ENCODE assay signal across 26 cellular contexts in genomic region chr17:70829876-70830275, GRCh38.
"Had no signal": no experiment of that assay in that cellular context is flagged by ENCODE, and none has a peak within 500 bp of the region (broad histone marks: within the 10 kb centered on the region; RNA-seq: fewer than 3 reads in every experiment).

No MANE protein-coding gene starts in this region.

- H3K4me1 Mint-ChIP-seq: activated CD4-positive, alpha-beta T cell treated with anti-CD3 and anti-CD28 coated beads for 36 hours; activated naive CD8-positive, alpha-beta T cell treated with anti-CD3 and anti-CD28 coated beads, Interleukin-2, amount 10 ng/mL, durations not matched to agents 7 days and 5 days had no signal

- H3K9me3 Mint-ChIP-seq: activated naive CD4-positive, alpha-beta T cell treated with anti-CD3 and anti-CD28 coated beads for 36 hours had no signal

- H3K27ac Mint-ChIP-seq: activated CD4-positive, alpha-beta T cell treated with anti-CD3 and anti-CD28 coated beads for 36 hours; activated naive CD4-positive, alpha-beta T cell treated with anti-CD3 and anti-CD28 coated beads for 36 hours; activated naive CD8-positive, alpha-beta T cell treated with anti-CD3 and anti-CD28 coated beads, Interleukin-2, amount 10 ng/mL, durations not matched to agents 7 days and 5 days; effector memory CD8-positive, alpha-beta T cell; nephron had no signal

- FAIRE-seq: endothelial cell of umbilical vein had no signal

- H3K36me3 ChIP-seq: esophagus squamous epithelium, heart left ventricle, neutrophil, ovary, upper lobe of right lung had no signal

- H3K27me3 Mint-ChIP-seq: activated CD4-positive, alpha-beta T cell treated with anti-CD3 and anti-CD28 coated beads for 36 hours; activated naive CD8-positive, alpha-beta T cell treated with anti-CD3 and anti-CD28 coated beads, Interleukin-2, amount 10 ng/mL, durations not matched to agents 7 days and 5 days; effector memory CD8-positive, alpha-beta T cell had no signal

- H3K4me3 ChIP-seq: body of pancreas, dorsolateral prefrontal cortex, esophagus squamous epithelium, heart left ventricle, ovary, upper lobe of right lung had no signal

- H3K9me3 ChIP-seq: body of pancreas, esophagus squamous epithelium, heart left ventricle, neutrophil, ovary, upper lobe of right lung had no signal

- ATAC-seq: activated CD4-positive, alpha-beta T cell treated with anti-CD3 and anti-CD28 coated beads for 36 hours; activated T-cell treated with anti-CD3 and anti-CD28 coated beads, Interleukin-2, amount 50 U/mL, for 4 hours; body of pancreas; effector memory CD8-positive, alpha-beta T cell; heart left ventricle; left cardiac atrium; right cardiac atrium; stimulated activated naive CD8-positive, alpha-beta T cell treated with anti-CD3 and anti-CD28 coated beads, Interleukin-15, Interleukin-2, amounts not matched to agents 100 U/mL and 50 U/mL, for 24 hours; upper lobe of right lung had no signal

- H3K27me3 ChIP-seq: body of pancreas, dorsolateral prefrontal cortex, esophagus squamous epithelium, heart left ventricle, neutrophil, ovary, upper lobe of right lung had no signal

- H3K4me1 ChIP-seq: body of pancreas, esophagus squamous epithelium, heart left ventricle, upper lobe of right lung had no signal

- H3K27ac ChIP-seq: body of pancreas, dorsolateral prefrontal cortex, esophagus squamous epithelium, heart left ventricle, neutrophil, ovary, upper lobe of right lung had no signal

- H3K36me3 Mint-ChIP-seq: activated naive CD8-positive, alpha-beta T cell treated with anti-CD3 and anti-CD28 coated beads, Interleukin-2, amount 10 ng/mL, durations not matched to agents 7 days and 5 days had no signal

- DNase-seq: activated CD4-positive, alpha-beta T cell treated with anti-CD3 and anti-CD28 coated beads for 36 hours; activated CD4-positive, alpha-beta T cell treated with anti-CD3 and anti-CD28 coated beads, Interleukin-2, amount 50 U/mL, for 4 hours; activated CD8-positive, alpha-beta memory T cell treated with anti-CD3 and anti-CD28 coated beads for 24 hours; activated CD8-positive, alpha-beta memory T cell treated with anti-CD3 and anti-CD28 coated beads, Interleukin-2, amount 50 U/mL, for 4 hours; activated naive CD4-positive, alpha-beta T cell treated with anti-CD3 and anti-CD28 coated beads for 36 hours; activated naive CD8-positive, alpha-beta T cell treated with anti-CD3 and anti-CD28 coated beads, Interleukin-2, amount 10 ng/mL, durations not matched to agents 7 days and 5 days; activated T-cell treated with anti-CD3 and anti-CD28 coated beads, Interleukin-2, amount 50 U/mL, for 4 hours; body of pancreas; caudate nucleus; dorsolateral prefrontal cortex; effector memory CD8-positive, alpha-beta T cell; esophagus squamous epithelium; heart left ventricle; islet precursor cell; left cardiac atrium; mesenchymal stem cell; ovary; right cardiac atrium; stimulated activated CD4-positive, alpha-beta T cell treated with anti-CD3 and anti-CD28 coated beads, Interleukin-12 subunit alpha, Interleukin-12 subunit beta, amount 100 ng/mL, for 4 hours; stimulated activated CD4-positive, alpha-beta T cell treated with anti-CD3 and anti-CD28 coated beads, Interleukin-4, amount 100 ng/mL, for 4 hours; stimulated activated naive CD8-positive, alpha-beta T cell treated with anti-CD3 and anti-CD28 coated beads, Interleukin-15, Interleukin-2, amounts not matched to agents 100 U/mL and 50 U/mL, for 24 hours; T-helper 1 cell; upper lobe of right lung had no signal

- H3K4me3 Mint-ChIP-seq: activated CD4-positive, alpha-beta T cell treated with anti-CD3 and anti-CD28 coated beads for 36 hours; activated naive CD4-positive, alpha-beta T cell treated with anti-CD3 and anti-CD28 coated beads for 36 hours; activated naive CD8-positive, alpha-beta T cell treated with anti-CD3 and anti-CD28 coated beads, Interleukin-2, amount 10 ng/mL, durations not matched to agents 7 days and 5 days; activated T-cell treated with anti-CD3 and anti-CD28 coated beads, Interleukin-2, amount 50 U/mL, for 4 hours; effector memory CD8-positive, alpha-beta T cell; nephron had no signal
